Comparison of ENCODE assay signal across 9 cellular contexts in genomic region chr11:17384002-17384511, GRCh38. TPM values are rescaled to one million over a fixed set of nuclear protein-coding genes. Genes with fewer than 3 reads are reported as not detected.
DNase-seq lines count a peak whose midpoint lies in the region; ATAC-seq and TF ChIP-seq lines count a peak whose summit lies in the region.
"Had no signal": no experiment of that assay in that cellular context is flagged by ENCODE, and none has a peak within 500 bp of the region (broad histone marks: within the 10 kb centered on the region; RNA-seq: fewer than 3 reads in every experiment).

No MANE protein-coding gene starts in this region.

- CTCF ChIA-PET in HEK293T (lab: Yijun Ruan, JAX): interaction anchor here (0.6 to 3.9 kb wide), 9 partner anchors 30 to 217 kb away, joined by 3 to 39 read pairs (median 3); no protein-coding TSS in a partner anchor
- CTCF ChIA-PET in MCF 10A (lab: Yijun Ruan, JAX): interaction anchor here (0.5 to 9.3 kb wide), 65 partner anchors 9 to 1263 kb away, joined by 3 to 208 read pairs (median 5); partner anchors contain the start of gene OTOG

- no peaks in the 10 kb centered on the region for H3K27me3 Mint-ChIP-seq in MCF 10A (ENCODE audit: insufficient read depth, unreplicated experiment)

- TF ChIP-seq CTCF in VCaP (conservative IDR thresholded peaks at IDR 0.05) (peak; percentile 88), MCF 10A (IDR thresholded peaks at IDR 0.05; ENCODE audit: unreplicated experiment) (peak; percentile 90)

- POLR2A ChIA-PET in HEK293T (lab: Yijun Ruan, JAX): no interaction called here
- POLR2A ChIA-PET in MCF 10A (lab: Yijun Ruan, JAX): interaction anchor here (1.1 to 3.0 kb wide), 4 partner anchors 13 to 144 kb away, joined by 3 to 10 read pairs (median 4); no protein-coding TSS in a partner anchor

- ATAC-seq in HG03135 (IDR thresholded peaks at IDR 0.05; ENCODE audit: unreplicated experiment): no peak

- H3K9me3 Mint-ChIP-seq in MCF 10A (ENCODE audit: unreplicated experiment): no peaks in the 10 kb centered on the region
- H3K9me3 Mint-ChIP-seq: dendritic cell treated with granulocyte-macrophage colony-stimulating factor and Interleukin-4, amounts not matched to agents 40 ng/mL and 50 ng/mL, for 4 days had no signal

- no peak overlapping the region for H3K27ac ChIP-seq in VCaP

- intact Hi-C loops in MCF 10A (cut with micrococcal nuclease): loop anchor here (1.0 kb wide), 3 partner anchors 120 to 154 kb away; no protein-coding TSS in a partner anchor

- no TSS peak for BruUV-seq in MCF 10A (replicated peaks; lab: Mats Ljungman, UMichigan)

- H3K36me3 Mint-ChIP-seq in MCF 10A (ENCODE audit: insufficient read depth, unreplicated experiment): peaks cover 6% of the 10 kb centered on the region

- no peak overlapping the region for H3K4me3 Mint-ChIP-seq in MCF 10A (ENCODE audit: unreplicated experiment)
- H3K4me3 Mint-ChIP-seq: dendritic cell treated with granulocyte-macrophage colony-stimulating factor and Interleukin-4, amounts not matched to agents 40 ng/mL and 50 ng/mL, for 4 days had no signal

- no peak overlapping the region for H3K27ac Mint-ChIP-seq in MCF 10A (ENCODE audit: low read depth, unreplicated experiment)
- H3K27ac Mint-ChIP-seq: dendritic cell treated with granulocyte-macrophage colony-stimulating factor and Interleukin-4, amounts not matched to agents 40 ng/mL and 50 ng/mL, for 4 days had no signal

- peak; percentile 62 for DNase-seq in DMS53 treated with DMSO at 0.1 percent for 48 hours (lab: John Stamatoyannopoulos, UW; ENCODE audit: unreplicated experiment)
- peak; percentile 72 for DNase-seq in HEK293T (ENCODE audit: extremely low spot score)
- peak; percentile 76 for DNase-seq in NCI-H2107 (lab: John Stamatoyannopoulos, UW)
- peak; percentile 81 for DNase-seq in MCF 10A (ENCODE audit: unreplicated experiment)
- peak; percentile 85 for DNase-seq in islet precursor cell
- DNase-seq in stimulated activated CD4-positive, alpha-beta T cell treated with anti-CD3 and anti-CD28 coated beads, Interleukin-1b, Interleukin-23, amount 100 ng/mL, for 24 hours (ENCODE audit: low read depth in 4 of 4, low spot score in 1 of 4): peak; percentile 56 to 75 (median 64)

- H3K4me1 Mint-ChIP-seq in MCF 10A (ENCODE audit: insufficient read depth, unreplicated experiment): no peaks in the 10 kb centered on the region

TF ChIP-seq in HEK293T, 16 proteins besides CTCF, POLR2A, EP300 and RAD21:
- TF ChIP-seq ARNT (IDR thresholded peaks at IDR 0.05) (no peak), NFRKB (IDR thresholded peaks at IDR 0.05) (no peak), HDGF (IDR thresholded peaks at IDR 0.05; ENCODE audit: borderline replicate concordance) (no peak), PKNOX1 (IDR thresholded peaks at IDR 0.05) (no peak), FOXM1 (IDR thresholded peaks at IDR 0.05; ENCODE audit: borderline replicate concordance) (no peak), L3MBTL2 (conservative IDR thresholded peaks at IDR 0.05) (no peak), FOXK2 (IDR thresholded peaks at IDR 0.05) (no peak), TARDBP (IDR thresholded peaks at IDR 0.05) (no peak), BHLHE40 (IDR thresholded peaks at IDR 0.05; ENCODE audit: borderline replicate concordance) (no peak), FOXA1 (IDR thresholded peaks at IDR 0.05) (no peak), ELF4 (IDR thresholded peaks at IDR 0.05) (no peak), CTBP1 (IDR thresholded peaks at IDR 0.05; ENCODE audit: borderline replicate concordance) (no peak), SUZ12 (IDR thresholded peaks at IDR 0.05) (no peak), LEF1 (IDR thresholded peaks at IDR 0.05; ENCODE audit: borderline replicate concordance) (no peak), SP1 (IDR thresholded peaks at IDR 0.05) (no peak), ZNF384 (IDR thresholded peaks at IDR 0.05) (no peak)

RNA-seq across cellular contexts. Expression of gene KCNJ11, which starts 4.4 kb away (rescaled TPM):
- 0.54 TPM in 1 of 2 replicates, not detected in the other for total RNA-seq in MCF 10A (2022)

RNA-seq across cellular contexts. Expression of gene NCR3LG1, which starts 32.5 kb away (rescaled TPM):
- 13.6 and 14.2 TPM in 2 replicates for total RNA-seq in MCF 10A (2022)
